ENCODE assay signal across 1 cellular context in genomic region chr7:39650676-39651075, GRCh38.
TF ChIP-seq lines count a peak whose summit lies in the region.

No MANE protein-coding gene starts in this region.

TF ChIP-seq in GM23338, 12 proteins besides CTCF, POLR2A, EP300 and RAD21 (continued from another document):
- TF ChIP-seq, protein P1, sequence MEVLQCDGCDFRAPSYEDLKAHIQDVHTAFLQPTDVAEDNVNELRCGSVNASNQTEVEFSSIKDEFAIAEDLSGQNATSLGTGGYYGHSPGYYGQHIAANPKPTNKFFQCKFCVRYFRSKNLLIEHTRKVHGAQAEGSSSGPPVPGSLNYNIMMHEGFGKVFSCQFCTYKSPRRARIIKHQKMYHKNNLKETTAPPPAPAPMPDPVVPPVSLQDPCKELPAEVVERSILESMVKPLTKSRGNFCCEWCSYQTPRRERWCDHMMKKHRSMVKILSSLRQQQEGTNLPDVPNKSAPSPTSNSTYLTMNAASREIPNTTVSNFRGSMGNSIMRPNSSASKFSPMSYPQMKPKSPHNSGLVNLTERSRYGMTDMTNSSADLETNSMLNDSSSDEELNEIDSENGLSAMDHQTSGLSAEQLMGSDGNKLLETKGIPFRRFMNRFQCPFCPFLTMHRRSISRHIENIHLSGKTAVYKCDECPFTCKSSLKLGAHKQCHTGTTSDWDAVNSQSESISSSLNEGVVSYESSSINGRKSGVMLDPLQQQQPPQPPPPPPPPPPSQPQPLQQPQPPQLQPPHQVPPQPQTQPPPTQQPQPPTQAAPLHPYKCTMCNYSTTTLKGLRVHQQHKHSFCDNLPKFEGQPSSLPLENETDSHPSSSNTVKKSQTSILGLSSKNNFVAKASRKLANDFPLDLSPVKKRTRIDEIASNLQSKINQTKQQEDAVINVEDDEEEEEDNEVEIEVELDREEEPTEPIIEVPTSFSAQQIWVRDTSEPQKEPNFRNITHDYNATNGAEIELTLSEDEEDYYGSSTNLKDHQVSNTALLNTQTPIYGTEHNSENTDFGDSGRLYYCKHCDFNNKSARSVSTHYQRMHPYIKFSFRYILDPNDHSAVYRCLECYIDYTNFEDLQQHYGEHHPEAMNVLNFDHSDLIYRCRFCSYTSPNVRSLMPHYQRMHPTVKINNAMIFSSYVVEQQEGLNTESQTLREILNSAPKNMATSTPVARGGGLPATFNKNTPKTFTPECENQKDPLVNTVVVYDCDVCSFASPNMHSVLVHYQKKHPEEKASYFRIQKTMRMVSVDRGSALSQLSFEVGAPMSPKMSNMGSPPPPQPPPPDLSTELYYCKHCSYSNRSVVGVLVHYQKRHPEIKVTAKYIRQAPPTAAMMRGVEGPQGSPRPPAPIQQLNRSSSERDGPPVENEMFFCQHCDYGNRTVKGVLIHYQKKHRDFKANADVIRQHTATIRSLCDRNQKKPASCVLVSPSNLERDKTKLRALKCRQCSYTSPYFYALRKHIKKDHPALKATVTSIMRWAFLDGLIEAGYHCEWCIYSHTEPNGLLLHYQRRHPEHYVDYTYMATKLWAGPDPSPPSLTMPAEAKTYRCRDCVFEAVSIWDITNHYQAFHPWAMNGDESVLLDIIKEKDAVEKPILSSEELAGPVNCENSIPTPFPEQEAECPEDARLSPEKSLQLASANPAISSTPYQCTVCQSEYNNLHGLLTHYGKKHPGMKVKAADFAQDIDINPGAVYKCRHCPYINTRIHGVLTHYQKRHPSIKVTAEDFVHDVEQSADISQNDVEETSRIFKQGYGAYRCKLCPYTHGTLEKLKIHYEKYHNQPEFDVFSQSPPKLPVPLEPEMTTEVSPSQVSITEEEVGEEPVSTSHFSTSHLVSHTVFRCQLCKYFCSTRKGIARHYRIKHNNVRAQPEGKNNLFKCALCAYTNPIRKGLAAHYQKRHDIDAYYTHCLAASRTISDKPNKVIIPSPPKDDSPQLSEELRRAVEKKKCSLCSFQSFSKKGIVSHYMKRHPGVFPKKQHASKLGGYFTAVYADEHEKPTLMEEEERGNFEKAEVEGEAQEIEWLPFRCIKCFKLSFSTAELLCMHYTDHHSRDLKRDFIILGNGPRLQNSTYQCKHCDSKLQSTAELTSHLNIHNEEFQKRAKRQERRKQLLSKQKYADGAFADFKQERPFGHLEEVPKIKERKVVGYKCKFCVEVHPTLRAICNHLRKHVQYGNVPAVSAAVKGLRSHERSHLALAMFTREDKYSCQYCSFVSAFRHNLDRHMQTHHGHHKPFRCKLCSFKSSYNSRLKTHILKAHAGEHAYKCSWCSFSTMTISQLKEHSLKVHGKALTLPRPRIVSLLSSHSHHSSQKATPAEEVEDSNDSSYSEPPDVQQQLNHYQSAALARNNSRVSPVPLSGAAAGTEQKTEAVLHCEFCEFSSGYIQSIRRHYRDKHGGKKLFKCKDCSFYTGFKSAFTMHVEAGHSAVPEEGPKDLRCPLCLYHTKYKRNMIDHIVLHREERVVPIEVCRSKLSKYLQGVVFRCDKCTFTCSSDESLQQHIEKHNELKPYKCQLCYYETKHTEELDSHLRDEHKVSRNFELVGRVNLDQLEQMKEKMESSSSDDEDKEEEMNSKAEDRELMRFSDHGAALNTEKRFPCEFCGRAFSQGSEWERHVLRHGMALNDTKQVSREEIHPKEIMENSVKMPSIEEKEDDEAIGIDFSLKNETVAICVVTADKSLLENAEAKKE (CRISPR knock-in tag; IDR thresholded peaks at IDR 0.05), result no peak
- TF ChIP-seq POLR2AphosphoS5 (IDR thresholded peaks at IDR 0.05; ENCODE audit: low read depth) (no peak), EZH2 (IDR thresholded peaks at IDR 0.05; ENCODE audit: low read depth, unreplicated experiment) (no peak), CREB1 (CRISPR knock-in tag; IDR thresholded peaks at IDR 0.05; ENCODE audit: low read depth) (no peak), ZNF331 (CRISPR knock-in tag; IDR thresholded peaks at IDR 0.05; ENCODE audit: low read depth) (no peak), ETS1 (IDR thresholded peaks at IDR 0.05) (no peak), STAT1 (IDR thresholded peaks at IDR 0.05; ENCODE audit: unreplicated experiment) (no peak), EZH2phosphoT487 (IDR thresholded peaks at IDR 0.05; ENCODE audit: unreplicated experiment) (no peak)
